8 cellular contexts compared by ENCODE assay signal in the genomic region with DNA sequence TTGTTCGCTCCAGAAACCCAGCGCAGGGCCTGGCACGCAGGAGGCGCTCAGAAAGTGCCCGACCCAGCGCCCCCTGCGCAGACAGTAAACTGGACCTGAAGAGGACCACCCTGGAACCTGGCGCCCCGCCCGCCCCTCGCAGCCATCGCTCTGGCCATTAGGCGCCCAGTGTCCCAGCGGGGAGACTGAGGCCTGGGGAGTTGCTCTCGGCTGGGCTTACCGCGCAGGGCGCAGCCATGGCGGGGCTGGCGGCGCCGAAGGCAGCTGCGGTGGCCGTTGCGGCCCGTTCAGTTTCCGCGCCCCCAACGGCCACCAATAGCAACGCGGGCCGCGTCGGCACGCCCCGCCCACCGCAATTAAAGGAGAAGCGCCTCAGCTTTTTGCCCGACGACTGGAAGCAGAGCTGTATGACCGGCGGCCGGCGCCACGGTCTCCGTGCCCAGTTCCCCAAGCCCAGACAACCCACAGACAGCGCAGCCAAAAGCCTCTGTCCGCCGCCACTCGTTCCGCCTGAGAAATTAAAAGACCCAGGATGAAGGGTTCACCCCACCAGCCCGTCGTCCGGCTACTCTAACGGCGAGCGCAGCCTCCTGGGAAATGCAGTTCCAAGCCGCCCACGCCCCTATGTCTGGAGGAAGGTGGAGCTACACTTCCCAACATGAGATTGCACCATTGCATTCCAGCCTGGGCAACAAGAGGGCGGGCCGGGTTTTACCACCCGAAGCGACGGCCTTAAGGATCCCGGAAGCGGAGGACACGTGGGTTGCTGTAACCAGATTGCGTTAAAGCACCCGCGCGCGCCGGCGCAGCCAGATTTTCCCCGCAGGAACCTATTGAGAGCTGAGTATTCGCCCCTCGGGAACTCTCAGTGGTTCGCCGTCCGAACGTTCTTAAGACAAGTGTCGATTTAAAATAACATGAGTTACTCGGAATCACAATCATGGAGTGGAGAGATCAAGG. TPM values are rescaled to one million over a fixed set of nuclear protein-coding genes. Genes with fewer than 3 reads are reported as not detected.
DNase-seq lines count a peak whose midpoint lies in the region; ATAC-seq and TF ChIP-seq lines count a peak whose summit lies in the region.

TSS of gene POC1A (minus strand) at position 289 of the 960 bp plus-strand sequence. CDS start at position 238, 51 bp downstream.

- ATAC-seq in GM21717 (IDR thresholded peaks at IDR 0.05; ENCODE audit: unreplicated experiment), result peak; percentile 83

- H3K27ac ChIP-seq in epithelial cell of prostate, result peak within 1 kb of the TSS; percentile 81

- H3K4me3 ChIP-seq in Jurkat, Clone E6-1 (ENCODE audit: low read length), result peak within 1 kb of the TSS; percentile 98

- DNase-seq in DMS153 treated with DMSO at 0.1 percent for 48 hours (lab: John Stamatoyannopoulos, UW; ENCODE audit: unreplicated experiment) (peak; percentile 58), epithelial cell of prostate (ENCODE audit: low read depth, low spot score) (peak; percentile 89), mucosa of gallbladder (ENCODE audit: low spot score) (peak; percentile 97)
- DNase-seq in Jurkat, Clone E6-1 (ENCODE audit: low read depth, low spot score), result peak; percentile 94
- DNase-seq in activated T-cell treated with anti-CD3 and anti-CD28 coated beads, Interleukin-2, amount 50 U/mL, for 1 hour, result peak; percentile 89
- peak; percentile 83 for DNase-seq in stimulated activated CD8-positive, alpha-beta memory T cell treated with anti-CD3 and anti-CD28 coated beads, Interleukin-4, amount 100 ng/mL, for 24 hours (ENCODE audit: low read depth)

TF ChIP-seq in PFSK-1, 5 proteins besides CTCF, POLR2A, EP300 and RAD21:
- TF ChIP-seq POLR2AphosphoS5 (IDR thresholded peaks at IDR 0.05; ENCODE audit: low read depth, low read length) (peak; percentile 56), TAF1 (IDR thresholded peaks at IDR 0.05; ENCODE audit: borderline replicate concordance, insufficient read depth, low read length) (peak; percentile 38; the same call in 1 of the 2 replicates), FOXP2 (optimal IDR thresholded peaks at IDR 0.05; ENCODE audit: borderline replicate concordance, extremely low read depth, extremely low read length, insufficient read depth) (peak; percentile 86), SIN3A (IDR thresholded peaks at IDR 0.05; ENCODE audit: borderline replicate concordance, insufficient read depth, low read length) (no peak)
- TF ChIP-seq, protein P1, sequence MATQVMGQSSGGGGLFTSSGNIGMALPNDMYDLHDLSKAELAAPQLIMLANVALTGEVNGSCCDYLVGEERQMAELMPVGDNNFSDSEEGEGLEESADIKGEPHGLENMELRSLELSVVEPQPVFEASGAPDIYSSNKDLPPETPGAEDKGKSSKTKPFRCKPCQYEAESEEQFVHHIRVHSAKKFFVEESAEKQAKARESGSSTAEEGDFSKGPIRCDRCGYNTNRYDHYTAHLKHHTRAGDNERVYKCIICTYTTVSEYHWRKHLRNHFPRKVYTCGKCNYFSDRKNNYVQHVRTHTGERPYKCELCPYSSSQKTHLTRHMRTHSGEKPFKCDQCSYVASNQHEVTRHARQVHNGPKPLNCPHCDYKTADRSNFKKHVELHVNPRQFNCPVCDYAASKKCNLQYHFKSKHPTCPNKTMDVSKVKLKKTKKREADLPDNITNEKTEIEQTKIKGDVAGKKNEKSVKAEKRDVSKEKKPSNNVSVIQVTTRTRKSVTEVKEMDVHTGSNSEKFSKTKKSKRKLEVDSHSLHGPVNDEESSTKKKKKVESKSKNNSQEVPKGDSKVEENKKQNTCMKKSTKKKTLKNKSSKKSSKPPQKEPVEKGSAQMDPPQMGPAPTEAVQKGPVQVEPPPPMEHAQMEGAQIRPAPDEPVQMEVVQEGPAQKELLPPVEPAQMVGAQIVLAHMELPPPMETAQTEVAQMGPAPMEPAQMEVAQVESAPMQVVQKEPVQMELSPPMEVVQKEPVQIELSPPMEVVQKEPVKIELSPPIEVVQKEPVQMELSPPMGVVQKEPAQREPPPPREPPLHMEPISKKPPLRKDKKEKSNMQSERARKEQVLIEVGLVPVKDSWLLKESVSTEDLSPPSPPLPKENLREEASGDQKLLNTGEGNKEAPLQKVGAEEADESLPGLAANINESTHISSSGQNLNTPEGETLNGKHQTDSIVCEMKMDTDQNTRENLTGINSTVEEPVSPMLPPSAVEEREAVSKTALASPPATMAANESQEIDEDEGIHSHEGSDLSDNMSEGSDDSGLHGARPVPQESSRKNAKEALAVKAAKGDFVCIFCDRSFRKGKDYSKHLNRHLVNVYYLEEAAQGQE (IDR thresholded peaks at IDR 0.05; ENCODE audit: insufficient read depth in 1 of 2, low read depth in 2 of 2, low read length in 2 of 2), result no peak

RNA-seq across cellular contexts. Expression of gene POC1A, which starts in this region (rescaled TPM):
- 48.5 TPM for polyA plus RNA-seq in Jurkat, Clone E6-1 (2012; ENCODE audit: insufficient read depth, insufficient read length)
- polyA plus RNA-seq in PFSK-1 (2012; ENCODE audit: insufficient read length, low read depth), result 13.6 TPM
- 3.4 TPM for total RNA-seq in mucosa of gallbladder

Comparison
In these comparisons a context has a peak if more than half of its experiments do, and no peak if none do; other contexts are left out.
1. Peak in every context shown above with its lines: DNase-seq, ATAC-seq, H3K4me3 ChIP-seq and H3K27ac ChIP-seq.